13 cellular contexts compared by ENCODE assay signal in genomic region chr11:118908264-118908663, GRCh38. TPM values are rescaled to one million over a fixed set of nuclear protein-coding genes. Genes with fewer than 3 reads are reported as not detected.
A peak's percentile ranks its signal among the peaks of the same experiment; 100 is the strongest.
DNase-seq lines count a peak whose midpoint lies in the region; ATAC-seq and TF ChIP-seq lines count a peak whose summit lies in the region.
"Had no signal": no experiment of that assay in that cellular context is flagged by ENCODE, and none has a peak within 500 bp of the region (broad histone marks: within the 10 kb centered on the region; RNA-seq: fewer than 3 reads in every experiment).

No MANE protein-coding gene starts in this region.

- H3K4me1 Mint-ChIP-seq in activated naive CD8-positive, alpha-beta T cell (ENCODE audit: low read depth) = peaks cover 54% of the 10 kb centered on the region
- H3K4me1 Mint-ChIP-seq in activated naive CD8-positive, alpha-beta T cell treated with anti-CD3 and anti-CD28 coated beads, Interleukin-2, amount 50 U/mL, for 24 hours = peaks cover 50% of the 10 kb centered on the region
- peaks cover 42 to 49% of the 10 kb centered on the region in 2 donors for H3K4me1 Mint-ChIP-seq in effector memory CD8-positive, alpha-beta T cell (ENCODE audit: low read depth in 2 of 2)
- peaks cover 34 to 74% (median 62%) of the 10 kb centered on the region in 4 donors for H3K4me1 Mint-ChIP-seq in naive thymus-derived CD8-positive, alpha-beta T cell

- intact Hi-C loops in upper lobe of right lung (cut with DNase I) = loop anchor here (10.0 kb wide), 1 partner anchor 47 kb away; the partner anchor contains the start of gene UPK2

- peaks cover 60% of the 10 kb centered on the region for H3K4me1 ChIP-seq in upper lobe of right lung

- H3K27ac Mint-ChIP-seq in activated naive CD8-positive, alpha-beta T cell = peak overlapping the region; percentile 70
- H3K27ac Mint-ChIP-seq in activated naive CD8-positive, alpha-beta T cell treated with anti-CD3 and anti-CD28 coated beads, Interleukin-2, amount 50 U/mL, for 24 hours = no peak overlapping the region
- H3K27ac Mint-ChIP-seq in effector memory CD8-positive, alpha-beta T cell = peak overlapping the region; percentile 89 to 96
- peak overlapping the region; percentile 82 to 98 (median 96) for H3K27ac Mint-ChIP-seq in naive thymus-derived CD8-positive, alpha-beta T cell

- H3K4me3 ChIP-seq in upper lobe of right lung = no peak overlapping the region

- ATAC-seq in activated naive CD8-positive, alpha-beta T cell treated with anti-CD3 and anti-CD28 coated beads, Interleukin-2, amount 50 U/mL, for 24 hours = no peak
- ATAC-seq in effector memory CD8-positive, alpha-beta T cell (replicated peaks) = no peak
- ATAC-seq in naive thymus-derived CD8-positive, alpha-beta T cell = no peak
- no peak for ATAC-seq in upper lobe of right lung
- no peak for ATAC-seq in HG02973 (IDR thresholded peaks at IDR 0.05; ENCODE audit: unreplicated experiment)
- no peak for ATAC-seq in GM21515 (IDR thresholded peaks at IDR 0.05; ENCODE audit: unreplicated experiment)
- ATAC-seq: activated T-cell treated with anti-CD3 and anti-CD28 coated beads, Interleukin-2, amount 50 U/mL, for 4 hours had no signal

- peaks cover 47% of the 10 kb centered on the region for H3K36me3 ChIP-seq in upper lobe of right lung

- no peak overlapping the region for H3K4me3 Mint-ChIP-seq in activated naive CD8-positive, alpha-beta T cell
- no peak overlapping the region for H3K4me3 Mint-ChIP-seq in activated naive CD8-positive, alpha-beta T cell treated with anti-CD3 and anti-CD28 coated beads, Interleukin-2, amount 50 U/mL, for 24 hours
- peak overlapping the region in 1 of 2 donors; percentile 49 for H3K4me3 Mint-ChIP-seq in effector memory CD8-positive, alpha-beta T cell
- H3K4me3 Mint-ChIP-seq in naive thymus-derived CD8-positive, alpha-beta T cell = peak overlapping the region in 8 of 10 donors; percentile 18 to 94 (median 62)

- DNase-seq in activated naive CD8-positive, alpha-beta T cell treated with anti-CD3 and anti-CD28 coated beads, Interleukin-2, amount 50 U/mL, for 24 hours = no peak
- DNase-seq in effector memory CD8-positive, alpha-beta T cell = no peak
- no peak for DNase-seq in naive thymus-derived CD8-positive, alpha-beta T cell
- peak; percentile 40 for DNase-seq in upper lobe of right lung
- DNase-seq in D341Med (ENCODE audit: low spot score) = no peak
- DNase-seq: activated T-cell treated with anti-CD3 and anti-CD28 coated beads, Interleukin-2, amount 50 U/mL, for 4 hours; NCI-H1694 had no signal

- H3K27ac ChIP-seq in upper lobe of right lung = peak overlapping the region; percentile 86
- H3K27ac ChIP-seq: HL-60 had no signal

- H3K9me3 Mint-ChIP-seq in activated naive CD8-positive, alpha-beta T cell (ENCODE audit: low read depth) = no peaks in the 10 kb centered on the region
- H3K9me3 Mint-ChIP-seq in activated naive CD8-positive, alpha-beta T cell treated with anti-CD3 and anti-CD28 coated beads, Interleukin-2, amount 50 U/mL, for 24 hours = no peaks in the 10 kb centered on the region
- H3K9me3 Mint-ChIP-seq in effector memory CD8-positive, alpha-beta T cell = no peaks in the 10 kb centered on the region
- H3K9me3 Mint-ChIP-seq in naive thymus-derived CD8-positive, alpha-beta T cell = no peaks in the 10 kb centered on the region
- H3K9me3 Mint-ChIP-seq: activated T-cell treated with anti-CD3 and anti-CD28 coated beads, Interleukin-2, amount 50 U/mL, for 4 hours; stimulated activated naive CD8-positive, alpha-beta T cell treated with anti-CD3 and anti-CD28 coated beads, Interleukin-15, Interleukin-2, amounts not matched to agents 100 ng/mL and 50 ng/mL, for 24 hours had no signal

- POLR2A ChIA-PET in naive thymus-derived CD8-positive, alpha-beta T cell (lab: Charles Lee) = interaction anchor here (0.7 to 10.1 kb wide), 7 partner anchors 30 to 218 kb away, joined by 3 to 126 read pairs (median 8); partner anchors contain the start of gene UPK2

- H3K36me3 Mint-ChIP-seq in activated naive CD8-positive, alpha-beta T cell = no peaks in the 10 kb centered on the region
- H3K36me3 Mint-ChIP-seq in activated naive CD8-positive, alpha-beta T cell treated with anti-CD3 and anti-CD28 coated beads, Interleukin-2, amount 50 U/mL, for 24 hours (ENCODE audit: low read depth) = peaks cover 9% of the 10 kb centered on the region
- peaks cover 89% of the 10 kb centered on the region for H3K36me3 Mint-ChIP-seq in effector memory CD8-positive, alpha-beta T cell (ENCODE audit: insufficient read depth)
- H3K36me3 Mint-ChIP-seq in naive thymus-derived CD8-positive, alpha-beta T cell = peaks cover 0 to 54% (median 10%) of the 10 kb centered on the region in 3 donors

- H3K9me3 ChIP-seq in upper lobe of right lung = no peaks in the 10 kb centered on the region

- no peak for TF ChIP-seq CTCF in upper lobe of right lung (IDR thresholded peaks at IDR 0.05)

- H3K27me3 ChIP-seq in upper lobe of right lung = no peaks in the 10 kb centered on the region

- H3K27me3 Mint-ChIP-seq in activated naive CD8-positive, alpha-beta T cell = no peaks in the 10 kb centered on the region
- H3K27me3 Mint-ChIP-seq in activated naive CD8-positive, alpha-beta T cell treated with anti-CD3 and anti-CD28 coated beads, Interleukin-2, amount 50 U/mL, for 24 hours = no peaks in the 10 kb centered on the region
- no peaks in the 10 kb centered on the region for H3K27me3 Mint-ChIP-seq in effector memory CD8-positive, alpha-beta T cell
- H3K27me3 Mint-ChIP-seq in naive thymus-derived CD8-positive, alpha-beta T cell = no peaks in the 10 kb centered on the region
- H3K27me3 Mint-ChIP-seq: stimulated activated naive CD8-positive, alpha-beta T cell treated with anti-CD3 and anti-CD28 coated beads, Interleukin-15, Interleukin-2, amounts not matched to agents 100 ng/mL and 50 ng/mL, for 24 hours had no signal

RNA-seq across cellular contexts. Expression of gene BCL9L, which starts 17.5 kb away (rescaled TPM):
- total RNA-seq in naive thymus-derived CD8-positive, alpha-beta T cell = 100 to 1,000 TPM; 283 TPM
- 1 to 10 TPM; 3.1 to 8.7 (median 4.3) TPM for polyA plus RNA-seq in naive thymus-derived CD8-positive, alpha-beta T cell
- 62.5 TPM for total RNA-seq in upper lobe of right lung

RNA-seq across cellular contexts. Expression of gene CXCR5, which starts 24.6 kb away (rescaled TPM):
- 1 to 10 TPM; 3.2 to 3.5 TPM for total RNA-seq in naive thymus-derived CD8-positive, alpha-beta T cell
- under 1 TPM; 0.17 to 0.63 (median 0.29) TPM for polyA plus RNA-seq in naive thymus-derived CD8-positive, alpha-beta T cell
- not detected for total RNA-seq in upper lobe of right lung
- total RNA-seq: myocyte had no signal

RNA-seq across cellular contexts. Expression of gene UPK2, which starts 47.8 kb away (rescaled TPM):
- under 1 TPM in 1 of 2 experiments, not detected in 1; 0.52 TPM for total RNA-seq in naive thymus-derived CD8-positive, alpha-beta T cell
- under 1 TPM in 1 of 3 donors, not detected in 2; 0.22 TPM for polyA plus RNA-seq in naive thymus-derived CD8-positive, alpha-beta T cell
- total RNA-seq in upper lobe of right lung = not detected
- total RNA-seq: activated T-cell treated with anti-CD3 and anti-CD28 coated beads, Interleukin-2, amount 50 U/mL, for 4 hours; myocyte had no signal

Comparison
In these comparisons a context has a peak if more than half of its experiments do, and no peak if none do; other contexts are left out.
1. H3K4me3 Mint-ChIP-seq: peak in naive thymus-derived CD8-positive, alpha-beta T cell (8 of 10); none in activated naive CD8-positive, alpha-beta T cell (single experiment) and activated naive CD8-positive, alpha-beta T cell treated with anti-CD3 and anti-CD28 coated beads, Interleukin-2, amount 50 U/mL, for 24 hours (single experiment).